In genomic region chr15:43249699-43250203, GRCh38 we compare ENCODE assay signal across 8 cellular contexts. TPM values are rescaled to one million over a fixed set of nuclear protein-coding genes. Genes with fewer than 3 reads are reported as not detected.
DNase-seq lines count a peak whose midpoint lies in the region; ATAC-seq, FAIRE-seq and TF ChIP-seq lines count a peak whose summit lies in the region.

No MANE protein-coding gene starts in this region.

- TF ChIP-seq EP300 in transverse colon (IDR thresholded peaks at IDR 0.05; ENCODE audit: low read depth) = no peak

- peaks cover 25% of the 10 kb centered on the region for H3K27me3 Mint-ChIP-seq in astrocyte (ENCODE audit: low read depth, unreplicated experiment)

- TF ChIP-seq CTCF in astrocyte (IDR thresholded peaks at IDR 0.05; ENCODE audit: insufficient read depth, low read depth, low read length) (no peak), transverse colon (IDR thresholded peaks at IDR 0.05) (no peak), pancreas (IDR thresholded peaks at IDR 0.05) (no peak), heart left ventricle (IDR thresholded peaks at IDR 0.05) (no peak)

- H3K4me1 ChIP-seq in astrocyte (ENCODE audit: insufficient read depth, low read length) (peaks cover 22% of the 10 kb centered on the region), transverse colon (no peaks in the 10 kb centered on the region), pancreas (no peaks in the 10 kb centered on the region), heart left ventricle (no peaks in the 10 kb centered on the region)

- no peaks in the 10 kb centered on the region for H3K36me3 ChIP-seq in astrocyte (ENCODE audit: insufficient read depth, low read length)
- no peaks in the 10 kb centered on the region for H3K36me3 ChIP-seq in transverse colon
- H3K36me3 ChIP-seq in pancreas = no peaks in the 10 kb centered on the region
- no peaks in the 10 kb centered on the region for H3K36me3 ChIP-seq in heart left ventricle

- H2AFZ ChIP-seq in astrocyte (ENCODE audit: low read depth, low read length) = no peak overlapping the region

- FAIRE-seq in astrocyte (lab: Jason Lieb, UNC) = peak; percentile 77
- FAIRE-seq in pancreas (lab: Jason Lieb, UNC) = no peak

- no peak for TF ChIP-seq POLR2A in transverse colon (IDR thresholded peaks at IDR 0.05)
- TF ChIP-seq POLR2A in heart left ventricle (IDR thresholded peaks at IDR 0.05) = no peak

- peaks cover 11% of the 10 kb centered on the region for H3K4me1 Mint-ChIP-seq in astrocyte (ENCODE audit: low read depth, unreplicated experiment)

- H3K36me3 Mint-ChIP-seq in astrocyte (ENCODE audit: low read depth, unreplicated experiment) = peaks cover 3% of the 10 kb centered on the region

- intact Hi-C loops in transverse colon (cut with DNase I; ENCODE audit: low total_unique reads) (loop anchor here (2.0 kb wide), 1 partner anchor 17 kb away; no protein-coding TSS in a partner anchor), pancreas (cut with DNase I) (no loop called here), heart left ventricle (cut with DNase I) (no loop called here)

- H3K79me2 ChIP-seq in astrocyte (ENCODE audit: insufficient read depth, low read length) = no peaks in the 10 kb centered on the region

- DNase-seq in AG08396 (ENCODE audit: low spot score) = peak; percentile 64
- DNase-seq in HS-27A (ENCODE audit: low read depth) = peak; percentile 84
- peak; percentile 97 for DNase-seq in astrocyte (ENCODE audit: low read depth)
- no peak for DNase-seq in transverse colon
- no peak for DNase-seq in LoVo (ENCODE audit: low spot score)
- DNase-seq in pancreas = no peak
- DNase-seq in heart left ventricle = no peak

- H3K27ac Mint-ChIP-seq in astrocyte (ENCODE audit: unreplicated experiment) = peak overlapping the region; percentile 94

- no peak overlapping the region for H3K4me3 ChIP-seq in astrocyte (ENCODE audit: insufficient read depth, low read depth, low read length)
- no peak overlapping the region for H3K4me3 ChIP-seq in transverse colon
- no peak overlapping the region for H3K4me3 ChIP-seq in pancreas
- no peak overlapping the region for H3K4me3 ChIP-seq in heart left ventricle

- H3K27ac ChIP-seq in astrocyte (ENCODE audit: low read depth, low read length) (peak overlapping the region; percentile 79), transverse colon (no peak overlapping the region), pancreas (no peak overlapping the region), heart left ventricle (no peak overlapping the region)

- in situ Hi-C loops in transverse colon (cut with MboI; ENCODE audit: low pct_ligation_motif_present in 1 of 4, low pct_unique_long_range_greater_than_20kb in 1 of 4, low sequenced_read_pairs in 3 of 4) = no loop called here

- no peaks in the 10 kb centered on the region for H3K9me3 Mint-ChIP-seq in astrocyte (ENCODE audit: unreplicated experiment)

- peak overlapping the region; percentile 57 for H3K4me2 ChIP-seq in astrocyte (ENCODE audit: low read length)

- WGBS in transverse colon (ENCODE audit: low coverage in 1 of 2), 2 donors = 51 to 86% methylated on average over 1 to 5 of the region's 5 CpGs
- 54 to 70% methylated on average over 5 of the region's 5 CpGs for WGBS in pancreas, 2 donors
- WGBS in heart left ventricle, 4 donors = 51 to 58% (median 55%) methylated on average over 5 of the region's 5 CpGs

- no peak overlapping the region for H3K4me3 Mint-ChIP-seq in astrocyte (ENCODE audit: unreplicated experiment)

- ATAC-seq in GM19324 (IDR thresholded peaks at IDR 0.05; ENCODE audit: low FRiP score, unreplicated experiment) (peak; percentile 40), pancreas (no peak), heart left ventricle (no peak)

- H3K27me3 ChIP-seq in astrocyte (ENCODE audit: insufficient read depth, low read length) (peaks cover 6% of the 10 kb centered on the region), transverse colon (no peaks in the 10 kb centered on the region), pancreas (no peaks in the 10 kb centered on the region), heart left ventricle (peaks cover 0 to 2% (median 0%) of the 10 kb centered on the region in 9 donors)

- H3K9me3 ChIP-seq in astrocyte (ENCODE audit: insufficient read depth, low read depth, low read length) = no peaks in the 10 kb centered on the region
- H3K9me3 ChIP-seq in transverse colon = no peaks in the 10 kb centered on the region
- H3K9me3 ChIP-seq in pancreas = no peaks in the 10 kb centered on the region
- H3K9me3 ChIP-seq in heart left ventricle = no peaks in the 10 kb centered on the region

- H3K9ac ChIP-seq in astrocyte (ENCODE audit: low read length) = peak overlapping the region; percentile 57

- H4K20me1 ChIP-seq in astrocyte (ENCODE audit: insufficient read depth, low read length) = no peaks in the 10 kb centered on the region

RNA-seq across cellular contexts. Expression of gene TGM5, which starts 17.0 kb away (rescaled TPM):
- total RNA-seq in astrocyte (0.16 TPM in 1 of 2 replicates, not detected in the other), transverse colon (10 to 100 TPM in 1 of 4 donors, not detected in 3; 12.1 TPM), pancreas (not detected), heart left ventricle (1 to 10 TPM in 1 of 9 donors, not detected in 8; 1.2 TPM)
- polyA plus RNA-seq in pancreas (not detected), heart left ventricle (not detected)

RNA-seq across cellular contexts. Expression of gene EPB42, which starts 28.9 kb away (rescaled TPM):
- total RNA-seq in astrocyte (not detected in 2 replicates), transverse colon (not detected), pancreas (not detected), heart left ventricle (1 to 10 TPM in 1 of 9 donors, under 1 TPM in 1, not detected in 7; 0.52 to 1.7 TPM)
- polyA plus RNA-seq in pancreas (not detected), heart left ventricle (under 1 TPM; 0.08 to 0.15 TPM)

RNA-seq across cellular contexts. Expression of gene TGM7, which starts 52.3 kb away (rescaled TPM):
- total RNA-seq in astrocyte (not detected in 2 replicates), transverse colon (not detected), pancreas (not detected), heart left ventricle (not detected)
- polyA plus RNA-seq in pancreas (not detected), heart left ventricle (not detected)

Comparison
In these comparisons a context has a peak if more than half of its experiments do, and no peak if none do; other contexts are left out.
1. DNase-seq: peak in AG08396 (single experiment), HS-27A (single experiment) and astrocyte (single experiment); none in transverse colon (single experiment), LoVo (single experiment), pancreas (0 of 6) and heart left ventricle (0 of 5).